ENCODE assay signal across 2 cellular contexts in the genomic region with DNA sequence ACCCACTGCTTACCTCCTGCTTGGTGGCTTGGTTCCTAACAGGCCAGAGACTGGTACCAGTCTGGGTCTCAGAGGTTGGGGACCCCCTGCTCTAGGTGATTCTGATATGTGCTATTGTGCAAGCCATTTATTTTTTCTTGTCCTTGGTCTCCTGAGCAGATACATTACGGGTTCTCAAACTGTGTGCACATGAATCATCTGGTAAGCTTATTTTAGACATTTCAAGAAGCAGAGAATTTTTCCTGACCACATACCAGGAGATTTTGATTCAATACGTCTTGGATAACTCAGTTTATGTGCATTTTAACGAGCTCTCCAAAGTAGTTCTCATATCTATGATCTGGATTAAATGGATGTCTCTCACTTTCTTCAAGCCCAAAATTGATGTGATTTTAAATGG.
TF ChIP-seq lines count a peak whose summit lies in the region.

No MANE protein-coding gene starts in this region.

TF ChIP-seq in GM23338, 12 proteins besides CTCF, POLR2A, EP300 and RAD21 (continued from another document):
- TF ChIP-seq NANOG (IDR thresholded peaks at IDR 0.05; ENCODE audit: borderline replicate concordance) = no peak
- TF ChIP-seq EZH2 (IDR thresholded peaks at IDR 0.05; ENCODE audit: low read depth, unreplicated experiment) = no peak
- TF ChIP-seq, protein P1, sequence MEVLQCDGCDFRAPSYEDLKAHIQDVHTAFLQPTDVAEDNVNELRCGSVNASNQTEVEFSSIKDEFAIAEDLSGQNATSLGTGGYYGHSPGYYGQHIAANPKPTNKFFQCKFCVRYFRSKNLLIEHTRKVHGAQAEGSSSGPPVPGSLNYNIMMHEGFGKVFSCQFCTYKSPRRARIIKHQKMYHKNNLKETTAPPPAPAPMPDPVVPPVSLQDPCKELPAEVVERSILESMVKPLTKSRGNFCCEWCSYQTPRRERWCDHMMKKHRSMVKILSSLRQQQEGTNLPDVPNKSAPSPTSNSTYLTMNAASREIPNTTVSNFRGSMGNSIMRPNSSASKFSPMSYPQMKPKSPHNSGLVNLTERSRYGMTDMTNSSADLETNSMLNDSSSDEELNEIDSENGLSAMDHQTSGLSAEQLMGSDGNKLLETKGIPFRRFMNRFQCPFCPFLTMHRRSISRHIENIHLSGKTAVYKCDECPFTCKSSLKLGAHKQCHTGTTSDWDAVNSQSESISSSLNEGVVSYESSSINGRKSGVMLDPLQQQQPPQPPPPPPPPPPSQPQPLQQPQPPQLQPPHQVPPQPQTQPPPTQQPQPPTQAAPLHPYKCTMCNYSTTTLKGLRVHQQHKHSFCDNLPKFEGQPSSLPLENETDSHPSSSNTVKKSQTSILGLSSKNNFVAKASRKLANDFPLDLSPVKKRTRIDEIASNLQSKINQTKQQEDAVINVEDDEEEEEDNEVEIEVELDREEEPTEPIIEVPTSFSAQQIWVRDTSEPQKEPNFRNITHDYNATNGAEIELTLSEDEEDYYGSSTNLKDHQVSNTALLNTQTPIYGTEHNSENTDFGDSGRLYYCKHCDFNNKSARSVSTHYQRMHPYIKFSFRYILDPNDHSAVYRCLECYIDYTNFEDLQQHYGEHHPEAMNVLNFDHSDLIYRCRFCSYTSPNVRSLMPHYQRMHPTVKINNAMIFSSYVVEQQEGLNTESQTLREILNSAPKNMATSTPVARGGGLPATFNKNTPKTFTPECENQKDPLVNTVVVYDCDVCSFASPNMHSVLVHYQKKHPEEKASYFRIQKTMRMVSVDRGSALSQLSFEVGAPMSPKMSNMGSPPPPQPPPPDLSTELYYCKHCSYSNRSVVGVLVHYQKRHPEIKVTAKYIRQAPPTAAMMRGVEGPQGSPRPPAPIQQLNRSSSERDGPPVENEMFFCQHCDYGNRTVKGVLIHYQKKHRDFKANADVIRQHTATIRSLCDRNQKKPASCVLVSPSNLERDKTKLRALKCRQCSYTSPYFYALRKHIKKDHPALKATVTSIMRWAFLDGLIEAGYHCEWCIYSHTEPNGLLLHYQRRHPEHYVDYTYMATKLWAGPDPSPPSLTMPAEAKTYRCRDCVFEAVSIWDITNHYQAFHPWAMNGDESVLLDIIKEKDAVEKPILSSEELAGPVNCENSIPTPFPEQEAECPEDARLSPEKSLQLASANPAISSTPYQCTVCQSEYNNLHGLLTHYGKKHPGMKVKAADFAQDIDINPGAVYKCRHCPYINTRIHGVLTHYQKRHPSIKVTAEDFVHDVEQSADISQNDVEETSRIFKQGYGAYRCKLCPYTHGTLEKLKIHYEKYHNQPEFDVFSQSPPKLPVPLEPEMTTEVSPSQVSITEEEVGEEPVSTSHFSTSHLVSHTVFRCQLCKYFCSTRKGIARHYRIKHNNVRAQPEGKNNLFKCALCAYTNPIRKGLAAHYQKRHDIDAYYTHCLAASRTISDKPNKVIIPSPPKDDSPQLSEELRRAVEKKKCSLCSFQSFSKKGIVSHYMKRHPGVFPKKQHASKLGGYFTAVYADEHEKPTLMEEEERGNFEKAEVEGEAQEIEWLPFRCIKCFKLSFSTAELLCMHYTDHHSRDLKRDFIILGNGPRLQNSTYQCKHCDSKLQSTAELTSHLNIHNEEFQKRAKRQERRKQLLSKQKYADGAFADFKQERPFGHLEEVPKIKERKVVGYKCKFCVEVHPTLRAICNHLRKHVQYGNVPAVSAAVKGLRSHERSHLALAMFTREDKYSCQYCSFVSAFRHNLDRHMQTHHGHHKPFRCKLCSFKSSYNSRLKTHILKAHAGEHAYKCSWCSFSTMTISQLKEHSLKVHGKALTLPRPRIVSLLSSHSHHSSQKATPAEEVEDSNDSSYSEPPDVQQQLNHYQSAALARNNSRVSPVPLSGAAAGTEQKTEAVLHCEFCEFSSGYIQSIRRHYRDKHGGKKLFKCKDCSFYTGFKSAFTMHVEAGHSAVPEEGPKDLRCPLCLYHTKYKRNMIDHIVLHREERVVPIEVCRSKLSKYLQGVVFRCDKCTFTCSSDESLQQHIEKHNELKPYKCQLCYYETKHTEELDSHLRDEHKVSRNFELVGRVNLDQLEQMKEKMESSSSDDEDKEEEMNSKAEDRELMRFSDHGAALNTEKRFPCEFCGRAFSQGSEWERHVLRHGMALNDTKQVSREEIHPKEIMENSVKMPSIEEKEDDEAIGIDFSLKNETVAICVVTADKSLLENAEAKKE (CRISPR knock-in tag; IDR thresholded peaks at IDR 0.05) = no peak
- no peak for TF ChIP-seq JUNB (IDR thresholded peaks at IDR 0.05; ENCODE audit: unreplicated experiment)
- no peak for TF ChIP-seq POLR2AphosphoS5 (IDR thresholded peaks at IDR 0.05; ENCODE audit: low read depth)
- no peak for TF ChIP-seq CREB1 (CRISPR knock-in tag; IDR thresholded peaks at IDR 0.05; ENCODE audit: low read depth)
TF ChIP-seq in GM23338: peak in this region for 0.

TF ChIP-seq in SK-N-SH treated with all-trans-retinoic acid at 6 μM for 48 hours, 23 proteins besides CTCF, POLR2A, EP300 and RAD21 (continued from another document):
- TF ChIP-seq, protein P2, sequence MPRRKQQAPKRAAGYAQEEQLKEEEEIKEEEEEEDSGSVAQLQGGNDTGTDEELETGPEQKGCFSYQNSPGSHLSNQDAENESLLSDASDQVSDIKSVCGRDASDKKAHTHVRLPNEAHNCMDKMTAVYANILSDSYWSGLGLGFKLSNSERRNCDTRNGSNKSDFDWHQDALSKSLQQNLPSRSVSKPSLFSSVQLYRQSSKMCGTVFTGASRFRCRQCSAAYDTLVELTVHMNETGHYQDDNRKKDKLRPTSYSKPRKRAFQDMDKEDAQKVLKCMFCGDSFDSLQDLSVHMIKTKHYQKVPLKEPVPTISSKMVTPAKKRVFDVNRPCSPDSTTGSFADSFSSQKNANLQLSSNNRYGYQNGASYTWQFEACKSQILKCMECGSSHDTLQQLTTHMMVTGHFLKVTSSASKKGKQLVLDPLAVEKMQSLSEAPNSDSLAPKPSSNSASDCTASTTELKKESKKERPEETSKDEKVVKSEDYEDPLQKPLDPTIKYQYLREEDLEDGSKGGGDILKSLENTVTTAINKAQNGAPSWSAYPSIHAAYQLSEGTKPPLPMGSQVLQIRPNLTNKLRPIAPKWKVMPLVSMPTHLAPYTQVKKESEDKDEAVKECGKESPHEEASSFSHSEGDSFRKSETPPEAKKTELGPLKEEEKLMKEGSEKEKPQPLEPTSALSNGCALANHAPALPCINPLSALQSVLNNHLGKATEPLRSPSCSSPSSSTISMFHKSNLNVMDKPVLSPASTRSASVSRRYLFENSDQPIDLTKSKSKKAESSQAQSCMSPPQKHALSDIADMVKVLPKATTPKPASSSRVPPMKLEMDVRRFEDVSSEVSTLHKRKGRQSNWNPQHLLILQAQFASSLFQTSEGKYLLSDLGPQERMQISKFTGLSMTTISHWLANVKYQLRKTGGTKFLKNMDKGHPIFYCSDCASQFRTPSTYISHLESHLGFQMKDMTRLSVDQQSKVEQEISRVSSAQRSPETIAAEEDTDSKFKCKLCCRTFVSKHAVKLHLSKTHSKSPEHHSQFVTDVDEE (CRISPR knock-in tag; IDR thresholded peaks at IDR 0.05) = no peak
- no peak for TF ChIP-seq ARNTL (CRISPR knock-in tag; IDR thresholded peaks at IDR 0.05; ENCODE audit: borderline replicate concordance, low read depth)
- TF ChIP-seq TOX (CRISPR knock-in tag; IDR thresholded peaks at IDR 0.05; ENCODE audit: borderline replicate concordance) = no peak
- no peak for TF ChIP-seq ZNF70 (CRISPR knock-in tag; IDR thresholded peaks at IDR 0.05)
- no peak for TF ChIP-seq ESRRG (CRISPR knock-in tag; IDR thresholded peaks at IDR 0.05)
